In genomic region chr2:68849579-68850030, GRCh38 we compare ENCODE assay signal across 1 cellular context.
TF ChIP-seq lines count a peak whose summit lies in the region.

No MANE protein-coding gene starts in this region.

TF ChIP-seq in K562, 482 proteins besides CTCF, POLR2A, EP300 and RAD21 (continued from another document and continues in another):
- TF ChIP-seq, protein P1, sequence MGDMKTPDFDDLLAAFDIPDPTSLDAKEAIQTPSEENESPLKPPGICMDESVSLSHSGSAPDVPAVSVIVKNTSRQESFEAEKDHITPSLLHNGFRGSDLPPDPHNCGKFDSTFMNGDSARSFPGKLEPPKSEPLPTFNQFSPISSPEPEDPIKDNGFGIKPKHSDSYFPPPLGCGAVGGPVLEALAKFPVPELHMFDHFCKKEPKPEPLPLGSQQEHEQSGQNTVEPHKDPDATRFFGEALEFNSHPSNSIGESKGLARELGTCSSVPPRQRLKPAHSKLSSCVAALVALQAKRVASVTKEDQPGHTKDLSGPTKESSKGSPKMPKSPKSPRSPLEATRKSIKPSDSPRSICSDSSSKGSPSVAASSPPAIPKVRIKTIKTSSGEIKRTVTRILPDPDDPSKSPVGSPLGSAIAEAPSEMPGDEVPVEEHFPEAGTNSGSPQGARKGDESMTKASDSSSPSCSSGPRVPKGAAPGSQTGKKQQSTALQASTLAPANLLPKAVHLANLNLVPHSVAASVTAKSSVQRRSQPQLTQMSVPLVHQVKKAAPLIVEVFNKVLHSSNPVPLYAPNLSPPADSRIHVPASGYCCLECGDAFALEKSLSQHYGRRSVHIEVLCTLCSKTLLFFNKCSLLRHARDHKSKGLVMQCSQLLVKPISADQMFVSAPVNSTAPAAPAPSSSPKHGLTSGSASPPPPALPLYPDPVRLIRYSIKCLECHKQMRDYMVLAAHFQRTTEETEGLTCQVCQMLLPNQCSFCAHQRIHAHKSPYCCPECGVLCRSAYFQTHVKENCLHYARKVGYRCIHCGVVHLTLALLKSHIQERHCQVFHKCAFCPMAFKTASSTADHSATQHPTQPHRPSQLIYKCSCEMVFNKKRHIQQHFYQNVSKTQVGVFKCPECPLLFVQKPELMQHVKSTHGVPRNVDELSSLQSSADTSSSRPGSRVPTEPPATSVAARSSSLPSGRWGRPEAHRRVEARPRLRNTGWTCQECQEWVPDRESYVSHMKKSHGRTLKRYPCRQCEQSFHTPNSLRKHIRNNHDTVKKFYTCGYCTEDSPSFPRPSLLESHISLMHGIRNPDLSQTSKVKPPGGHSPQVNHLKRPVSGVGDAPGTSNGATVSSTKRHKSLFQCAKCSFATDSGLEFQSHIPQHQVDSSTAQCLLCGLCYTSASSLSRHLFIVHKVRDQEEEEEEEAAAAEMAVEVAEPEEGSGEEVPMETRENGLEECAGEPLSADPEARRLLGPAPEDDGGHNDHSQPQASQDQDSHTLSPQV (IDR thresholded peaks at IDR 0.05), result peak; percentile 85
- TF ChIP-seq, protein P2, sequence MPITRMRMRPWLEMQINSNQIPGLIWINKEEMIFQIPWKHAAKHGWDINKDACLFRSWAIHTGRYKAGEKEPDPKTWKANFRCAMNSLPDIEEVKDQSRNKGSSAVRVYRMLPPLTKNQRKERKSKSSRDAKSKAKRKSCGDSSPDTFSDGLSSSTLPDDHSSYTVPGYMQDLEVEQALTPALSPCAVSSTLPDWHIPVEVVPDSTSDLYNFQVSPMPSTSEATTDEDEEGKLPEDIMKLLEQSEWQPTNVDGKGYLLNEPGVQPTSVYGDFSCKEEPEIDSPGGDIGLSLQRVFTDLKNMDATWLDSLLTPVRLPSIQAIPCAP (CRISPR knock-in tag; IDR thresholded peaks at IDR 0.05; ENCODE audit: borderline replicate concordance), result no peak
- TF ChIP-seq, protein P3, sequence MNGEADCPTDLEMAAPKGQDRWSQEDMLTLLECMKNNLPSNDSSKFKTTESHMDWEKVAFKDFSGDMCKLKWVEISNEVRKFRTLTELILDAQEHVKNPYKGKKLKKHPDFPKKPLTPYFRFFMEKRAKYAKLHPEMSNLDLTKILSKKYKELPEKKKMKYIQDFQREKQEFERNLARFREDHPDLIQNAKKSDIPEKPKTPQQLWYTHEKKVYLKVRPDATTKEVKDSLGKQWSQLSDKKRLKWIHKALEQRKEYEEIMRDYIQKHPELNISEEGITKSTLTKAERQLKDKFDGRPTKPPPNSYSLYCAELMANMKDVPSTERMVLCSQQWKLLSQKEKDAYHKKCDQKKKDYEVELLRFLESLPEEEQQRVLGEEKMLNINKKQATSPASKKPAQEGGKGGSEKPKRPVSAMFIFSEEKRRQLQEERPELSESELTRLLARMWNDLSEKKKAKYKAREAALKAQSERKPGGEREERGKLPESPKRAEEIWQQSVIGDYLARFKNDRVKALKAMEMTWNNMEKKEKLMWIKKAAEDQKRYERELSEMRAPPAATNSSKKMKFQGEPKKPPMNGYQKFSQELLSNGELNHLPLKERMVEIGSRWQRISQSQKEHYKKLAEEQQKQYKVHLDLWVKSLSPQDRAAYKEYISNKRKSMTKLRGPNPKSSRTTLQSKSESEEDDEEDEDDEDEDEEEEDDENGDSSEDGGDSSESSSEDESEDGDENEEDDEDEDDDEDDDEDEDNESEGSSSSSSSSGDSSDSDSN (IDR thresholded peaks at IDR 0.05; ENCODE audit: borderline replicate concordance in 1 of 2, low read depth in 2 of 2, low read length in 2 of 2), result no peak
- TF ChIP-seq NR3C1 (CRISPR knock-in tag; IDR thresholded peaks at IDR 0.05) (no peak), ZHX1 (conservative IDR thresholded peaks at IDR 0.05; ENCODE audit: low read length) (no peak), RBM17 (IDR thresholded peaks at IDR 0.05; ENCODE audit: borderline replicate concordance, low read depth, low read length) (no peak), ETV1 (tag; conservative IDR thresholded peaks at IDR 0.05; ENCODE audit: low read depth) (peak; percentile 99), CHCHD3 (CRISPR knock-in tag; IDR thresholded peaks at IDR 0.05) (no peak), PATZ1 (CRISPR knock-in tag; IDR thresholded peaks at IDR 0.05; ENCODE audit: borderline replicate concordance) (no peak), ZNF444 (CRISPR knock-in tag; IDR thresholded peaks at IDR 0.05) (no peak), NBN (IDR thresholded peaks at IDR 0.05; ENCODE audit: low read depth) (peak; percentile 77; the same call in 1 of the 2 replicates), C11orf30 (IDR thresholded peaks at IDR 0.05; ENCODE audit: low read depth) (no peak), EHMT2 (IDR thresholded peaks at IDR 0.05) (peak; percentile 63), MXI1 (IDR thresholded peaks at IDR 0.05; ENCODE audit: low read depth, low read length) (no peak), HNRNPK (IDR thresholded peaks at IDR 0.05; ENCODE audit: low read depth, low read length, poor library complexity, severe bottlenecking) (no peak), E2F6 (IDR thresholded peaks at IDR 0.05; ENCODE audit: borderline replicate concordance in 1 of 2, extremely low read depth in 1 of 2, insufficient read depth in 1 of 2, insufficient read length in 1 of 2, low read depth in 1 of 2, low read length in 1 of 2, poor library complexity in 1 of 2, severe bottlenecking in 1 of 2) (no peak), PHB (CRISPR knock-in tag; IDR thresholded peaks at IDR 0.05) (no peak), GTF2F1 (IDR thresholded peaks at IDR 0.05; ENCODE audit: low read depth, low read length) (no peak), CC2D1A (IDR thresholded peaks at IDR 0.05) (peak; percentile 55; the same call in 1 of the 2 replicates), SMARCA5 (IDR thresholded peaks at IDR 0.05) (no peak), ZNF696 (CRISPR knock-in tag; conservative IDR thresholded peaks at IDR 0.05) (no peak), NCOA1 (IDR thresholded peaks at IDR 0.05; ENCODE audit: low read depth) (0 out of 2 replicates have a peak, but pooled peaks have one; percentile 48), GTF2A2 (tag; IDR thresholded peaks at IDR 0.05) (no peak), SMARCA4 (IDR thresholded peaks at IDR 0.05) (peak; percentile 95), TAF9B (IDR thresholded peaks at IDR 0.05; ENCODE audit: partially characterized antibody) (peak; percentile 44), YBX1 (IDR thresholded peaks at IDR 0.05) (no peak), NFXL1 (CRISPR knock-in tag; IDR thresholded peaks at IDR 0.05) (no peak), PML (IDR thresholded peaks at IDR 0.05; ENCODE audit: low read length) (peak; percentile 47; the same call in 1 of the 2 replicates), ZNF217 (CRISPR knock-in tag; IDR thresholded peaks at IDR 0.05) (no peak), HLTF (IDR thresholded peaks at IDR 0.05) (no peak)
- TF ChIP-seq, protein P4, sequence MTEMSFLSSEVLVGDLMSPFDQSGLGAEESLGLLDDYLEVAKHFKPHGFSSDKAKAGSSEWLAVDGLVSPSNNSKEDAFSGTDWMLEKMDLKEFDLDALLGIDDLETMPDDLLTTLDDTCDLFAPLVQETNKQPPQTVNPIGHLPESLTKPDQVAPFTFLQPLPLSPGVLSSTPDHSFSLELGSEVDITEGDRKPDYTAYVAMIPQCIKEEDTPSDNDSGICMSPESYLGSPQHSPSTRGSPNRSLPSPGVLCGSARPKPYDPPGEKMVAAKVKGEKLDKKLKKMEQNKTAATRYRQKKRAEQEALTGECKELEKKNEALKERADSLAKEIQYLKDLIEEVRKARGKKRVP (CRISPR knock-in tag; IDR thresholded peaks at IDR 0.05), result no peak
- TF ChIP-seq, protein P5, sequence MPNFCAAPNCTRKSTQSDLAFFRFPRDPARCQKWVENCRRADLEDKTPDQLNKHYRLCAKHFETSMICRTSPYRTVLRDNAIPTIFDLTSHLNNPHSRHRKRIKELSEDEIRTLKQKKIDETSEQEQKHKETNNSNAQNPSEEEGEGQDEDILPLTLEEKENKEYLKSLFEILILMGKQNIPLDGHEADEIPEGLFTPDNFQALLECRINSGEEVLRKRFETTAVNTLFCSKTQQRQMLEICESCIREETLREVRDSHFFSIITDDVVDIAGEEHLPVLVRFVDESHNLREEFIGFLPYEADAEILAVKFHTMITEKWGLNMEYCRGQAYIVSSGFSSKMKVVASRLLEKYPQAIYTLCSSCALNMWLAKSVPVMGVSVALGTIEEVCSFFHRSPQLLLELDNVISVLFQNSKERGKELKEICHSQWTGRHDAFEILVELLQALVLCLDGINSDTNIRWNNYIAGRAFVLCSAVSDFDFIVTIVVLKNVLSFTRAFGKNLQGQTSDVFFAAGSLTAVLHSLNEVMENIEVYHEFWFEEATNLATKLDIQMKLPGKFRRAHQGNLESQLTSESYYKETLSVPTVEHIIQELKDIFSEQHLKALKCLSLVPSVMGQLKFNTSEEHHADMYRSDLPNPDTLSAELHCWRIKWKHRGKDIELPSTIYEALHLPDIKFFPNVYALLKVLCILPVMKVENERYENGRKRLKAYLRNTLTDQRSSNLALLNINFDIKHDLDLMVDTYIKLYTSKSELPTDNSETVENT (CRISPR knock-in tag; IDR thresholded peaks at IDR 0.05), result no peak
- TF ChIP-seq, protein P6, sequence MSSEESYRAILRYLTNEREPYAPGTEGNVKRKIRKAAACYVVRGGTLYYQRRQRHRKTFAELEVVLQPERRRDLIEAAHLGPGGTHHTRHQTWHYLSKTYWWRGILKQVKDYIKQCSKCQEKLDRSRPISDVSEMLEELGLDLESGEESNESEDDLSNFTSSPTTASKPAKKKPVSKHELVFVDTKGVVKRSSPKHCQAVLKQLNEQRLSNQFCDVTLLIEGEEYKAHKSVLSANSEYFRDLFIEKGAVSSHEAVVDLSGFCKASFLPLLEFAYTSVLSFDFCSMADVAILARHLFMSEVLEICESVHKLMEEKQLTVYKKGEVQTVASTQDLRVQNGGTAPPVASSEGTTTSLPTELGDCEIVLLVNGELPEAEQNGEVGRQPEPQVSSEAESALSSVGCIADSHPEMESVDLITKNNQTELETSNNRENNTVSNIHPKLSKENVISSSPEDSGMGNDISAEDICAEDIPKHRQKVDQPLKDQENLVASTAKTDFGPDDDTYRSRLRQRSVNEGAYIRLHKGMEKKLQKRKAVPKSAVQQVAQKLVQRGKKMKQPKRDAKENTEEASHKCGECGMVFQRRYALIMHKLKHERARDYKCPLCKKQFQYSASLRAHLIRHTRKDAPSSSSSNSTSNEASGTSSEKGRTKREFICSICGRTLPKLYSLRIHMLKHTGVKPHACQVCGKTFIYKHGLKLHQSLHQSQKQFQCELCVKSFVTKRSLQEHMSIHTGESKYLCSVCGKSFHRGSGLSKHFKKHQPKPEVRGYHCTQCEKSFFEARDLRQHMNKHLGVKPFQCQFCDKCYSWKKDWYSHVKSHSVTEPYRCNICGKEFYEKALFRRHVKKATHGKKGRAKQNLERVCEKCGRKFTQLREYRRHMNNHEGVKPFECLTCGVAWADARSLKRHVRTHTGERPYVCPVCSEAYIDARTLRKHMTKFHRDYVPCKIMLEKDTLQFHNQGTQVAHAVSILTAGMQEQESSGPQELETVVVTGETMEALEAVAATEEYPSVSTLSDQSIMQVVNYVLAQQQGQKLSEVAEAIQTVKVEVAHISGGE (CRISPR knock-in tag; IDR thresholded peaks at IDR 0.05), result peak in 1 of 3 experiments; percentile 82; a peak in 2 of 6 replicates
- TF ChIP-seq, protein P7, sequence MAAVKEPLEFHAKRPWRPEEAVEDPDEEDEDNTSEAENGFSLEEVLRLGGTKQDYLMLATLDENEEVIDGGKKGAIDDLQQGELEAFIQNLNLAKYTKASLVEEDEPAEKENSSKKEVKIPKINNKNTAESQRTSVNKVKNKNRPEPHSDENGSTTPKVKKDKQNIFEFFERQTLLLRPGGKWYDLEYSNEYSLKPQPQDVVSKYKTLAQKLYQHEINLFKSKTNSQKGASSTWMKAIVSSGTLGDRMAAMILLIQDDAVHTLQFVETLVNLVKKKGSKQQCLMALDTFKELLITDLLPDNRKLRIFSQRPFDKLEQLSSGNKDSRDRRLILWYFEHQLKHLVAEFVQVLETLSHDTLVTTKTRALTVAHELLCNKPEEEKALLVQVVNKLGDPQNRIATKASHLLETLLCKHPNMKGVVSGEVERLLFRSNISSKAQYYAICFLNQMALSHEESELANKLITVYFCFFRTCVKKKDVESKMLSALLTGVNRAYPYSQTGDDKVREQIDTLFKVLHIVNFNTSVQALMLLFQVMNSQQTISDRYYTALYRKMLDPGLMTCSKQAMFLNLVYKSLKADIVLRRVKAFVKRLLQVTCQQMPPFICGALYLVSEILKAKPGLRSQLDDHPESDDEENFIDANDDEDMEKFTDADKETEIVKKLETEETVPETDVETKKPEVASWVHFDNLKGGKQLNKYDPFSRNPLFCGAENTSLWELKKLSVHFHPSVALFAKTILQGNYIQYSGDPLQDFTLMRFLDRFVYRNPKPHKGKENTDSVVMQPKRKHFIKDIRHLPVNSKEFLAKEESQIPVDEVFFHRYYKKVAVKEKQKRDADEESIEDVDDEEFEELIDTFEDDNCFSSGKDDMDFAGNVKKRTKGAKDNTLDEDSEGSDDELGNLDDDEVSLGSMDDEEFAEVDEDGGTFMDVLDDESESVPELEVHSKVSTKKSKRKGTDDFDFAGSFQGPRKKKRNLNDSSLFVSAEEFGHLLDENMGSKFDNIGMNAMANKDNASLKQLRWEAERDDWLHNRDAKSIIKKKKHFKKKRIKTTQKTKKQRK (IDR thresholded peaks at IDR 0.05; ENCODE audit: borderline replicate concordance, low read depth, low read length), result no peak
